21 cellular contexts compared by ENCODE assay signal in the genomic region with DNA sequence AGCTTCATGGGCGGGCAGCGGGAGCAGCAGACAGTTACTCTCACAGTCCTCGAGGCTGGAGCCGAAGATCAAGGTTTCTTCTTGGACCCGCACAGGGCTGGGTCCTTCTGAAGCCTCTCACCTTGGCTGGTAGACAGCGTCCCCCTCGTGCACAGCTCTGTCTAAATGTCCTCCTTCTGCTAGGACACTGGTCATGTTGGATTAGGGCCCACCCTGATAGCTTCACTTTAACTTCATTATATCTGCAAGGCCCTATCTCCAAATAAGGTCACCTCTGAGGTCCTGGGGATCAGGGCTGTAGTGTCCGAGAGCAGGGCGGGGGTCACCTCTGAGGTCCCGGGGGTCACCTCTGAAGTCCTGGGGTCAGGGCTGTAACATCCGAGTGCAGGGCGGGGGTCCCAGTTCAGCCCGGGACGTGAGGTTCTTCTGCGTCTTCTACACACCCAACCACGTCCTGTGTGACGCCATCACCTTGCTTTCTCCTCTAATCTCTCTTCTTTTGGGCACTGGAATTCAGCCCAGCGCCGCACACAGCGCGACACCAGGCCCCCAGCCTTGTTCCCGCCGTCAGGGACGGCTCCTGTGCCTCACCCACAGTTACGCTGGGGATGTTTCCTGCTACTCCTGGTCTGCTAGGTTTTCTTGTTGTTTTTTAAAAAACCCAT. TPM values are rescaled to one million over a fixed set of nuclear protein-coding genes. Genes with fewer than 3 reads are reported as not detected.
DNase-seq lines count a peak whose midpoint lies in the region; ATAC-seq and TF ChIP-seq lines count a peak whose summit lies in the region.
"Had no signal": no experiment of that assay in that cellular context is flagged by ENCODE, and none has a peak within 500 bp of the region (broad histone marks: within the 10 kb centered on the region; RNA-seq: fewer than 3 reads in every experiment).

No MANE protein-coding gene starts in this region.

- no peak for TF ChIP-seq CTCF in parathyroid adenoma (IDR thresholded peaks at IDR 0.05)

- ATAC-seq in activated CD8-positive, alpha-beta memory T cell treated with anti-CD3 and anti-CD28 coated beads, Interleukin-2, amount 10 ng/mL, durations not matched to agents 7 days and 5 days = no peak
- no peak for ATAC-seq in HG02678 (IDR thresholded peaks at IDR 0.05; ENCODE audit: unreplicated experiment)
- ATAC-seq: HepG2 had no signal

- peaks cover 0 to 19% (median 0%) of the 10 kb centered on the region in 11 experiments; a peak in 7 of 22 replicates for H3K36me3 ChIP-seq in BLaER1 treated with 17β-estradiol and CSF1 and Interleukin-3, amounts not matched to agents 10 nM and 100 nM
- H3K36me3 ChIP-seq in parathyroid adenoma (ENCODE audit: control insufficient read depth, insufficient read depth, low read length) = no peaks in the 10 kb centered on the region
- H3K36me3 ChIP-seq: BE2C had no signal

- peak; percentile 41 for DNase-seq in activated CD8-positive, alpha-beta memory T cell treated with anti-CD3 and anti-CD28 coated beads, Interleukin-2, amount 10 ng/mL, durations not matched to agents 7 days and 5 days
- DNase-seq in islet precursor cell = peak; percentile 30
- DNase-seq in NCI-H69 (lab: John Stamatoyannopoulos, UW) = no peak
- no peak for DNase-seq in LoVo (ENCODE audit: low spot score)
- DNase-seq: BE2C; CD4-positive, alpha-beta T cell; COR-L47; DMS79; KBM-7; NCI-H1105; NCI-H146; NCI-H2029; NCI-H2227 treated with DMSO at 0.1 percent for 48 hours; NCI-H510A; NCI-H748 treated with DMSO at 0.1 percent for 48 hours; SHP77 treated with DMSO at 0.1 percent for 48 hours had no signal

- H3K4me3 Mint-ChIP-seq in activated CD8-positive, alpha-beta memory T cell treated with anti-CD3 and anti-CD28 coated beads, Interleukin-2, amount 10 ng/mL, durations not matched to agents 7 days and 5 days = no peak overlapping the region
- H3K4me3 Mint-ChIP-seq: CD4-positive, alpha-beta T cell had no signal

- H3K9me3 ChIP-seq in BLaER1 treated with 17β-estradiol and CSF1 and Interleukin-3, amounts not matched to agents 10 nM and 100 nM (replicated peaks in 1 of 11) = peaks cover 0 to 9% (median under 1%) of the 10 kb centered on the region in 11 experiments; a peak in 11 of 22 replicates
- no peaks in the 10 kb centered on the region for H3K9me3 ChIP-seq in parathyroid adenoma (ENCODE audit: control insufficient read depth, low read length)
- H3K9me3 ChIP-seq: BE2C had no signal

- no peak overlapping the region for H3K27ac Mint-ChIP-seq in activated CD8-positive, alpha-beta memory T cell treated with anti-CD3 and anti-CD28 coated beads, Interleukin-2, amount 10 ng/mL, durations not matched to agents 7 days and 5 days
- H3K27ac Mint-ChIP-seq: CD4-positive, alpha-beta T cell had no signal

- peaks cover 7 to 66% (median 30%) of the 10 kb centered on the region in 10 experiments for H3K4me1 ChIP-seq in BLaER1 treated with 17β-estradiol and CSF1 and Interleukin-3, amounts not matched to agents 10 nM and 100 nM
- H3K4me1 ChIP-seq in parathyroid adenoma = no peaks in the 10 kb centered on the region
- H3K4me1 ChIP-seq: BE2C had no signal

- H2AFZ ChIP-seq in parathyroid adenoma = peak overlapping the region; percentile 58

- H3K9me3 Mint-ChIP-seq in activated CD8-positive, alpha-beta memory T cell treated with anti-CD3 and anti-CD28 coated beads, Interleukin-2, amount 10 ng/mL, durations not matched to agents 7 days and 5 days (ENCODE audit: low read depth) = no peaks in the 10 kb centered on the region
- H3K9me3 Mint-ChIP-seq: CD4-positive, alpha-beta T cell had no signal

- peak overlapping the region in 1 of 11 experiments; percentile 29; a peak in 2 of 22 replicates for H3K9ac ChIP-seq in BLaER1 treated with 17β-estradiol and CSF1 and Interleukin-3, amounts not matched to agents 10 nM and 100 nM
- no peak overlapping the region for H3K9ac ChIP-seq in parathyroid adenoma

- H3K79me2 ChIP-seq in parathyroid adenoma = no peaks in the 10 kb centered on the region

- H3K27me3 Mint-ChIP-seq in activated CD8-positive, alpha-beta memory T cell treated with anti-CD3 and anti-CD28 coated beads, Interleukin-2, amount 10 ng/mL, durations not matched to agents 7 days and 5 days = peaks cover under 1% of the 10 kb centered on the region
- H3K27me3 Mint-ChIP-seq: CD4-positive, alpha-beta T cell had no signal

- peak overlapping the region in 6 of 11 experiments; percentile 7 to 51 (median 22); a peak in 10 of 22 replicates for H3K27ac ChIP-seq in BLaER1 treated with 17β-estradiol and CSF1 and Interleukin-3, amounts not matched to agents 10 nM and 100 nM
- peak overlapping the region; percentile 15 for H3K27ac ChIP-seq in parathyroid adenoma
- H3K27ac ChIP-seq: RWPE1 had no signal

- H3K27me3 ChIP-seq in BLaER1 treated with 17β-estradiol and CSF1 and Interleukin-3, amounts not matched to agents 10 nM and 100 nM = no peaks in the 10 kb centered on the region
- no peaks in the 10 kb centered on the region for H3K27me3 ChIP-seq in parathyroid adenoma (ENCODE audit: control insufficient read depth, insufficient read depth, low read length)
- H3K27me3 ChIP-seq: BE2C had no signal

- no peaks in the 10 kb centered on the region for H4K20me1 ChIP-seq in BLaER1 treated with 17β-estradiol and CSF1 and Interleukin-3, amounts not matched to agents 10 nM and 100 nM

- H3K4me1 Mint-ChIP-seq in activated CD8-positive, alpha-beta memory T cell treated with anti-CD3 and anti-CD28 coated beads, Interleukin-2, amount 10 ng/mL, durations not matched to agents 7 days and 5 days = peaks cover 19% of the 10 kb centered on the region

- H3K36me3 Mint-ChIP-seq in activated CD8-positive, alpha-beta memory T cell treated with anti-CD3 and anti-CD28 coated beads, Interleukin-2, amount 10 ng/mL, durations not matched to agents 7 days and 5 days = no peaks in the 10 kb centered on the region

- H3K4me2 ChIP-seq in BLaER1 treated with 17β-estradiol and CSF1 and Interleukin-3, amounts not matched to agents 10 nM and 100 nM = peak overlapping the region in 7 of 11 experiments; percentile 13 to 66 (median 34); a peak in 9 of 22 replicates
- H3K4me2 ChIP-seq in parathyroid adenoma (ENCODE audit: low read length) = peak overlapping the region; percentile 8

- no peak overlapping the region for H3K4me3 ChIP-seq in BLaER1 treated with 17β-estradiol and CSF1 and Interleukin-3, amounts not matched to agents 10 nM and 100 nM
- no peak overlapping the region for H3K4me3 ChIP-seq in parathyroid adenoma (ENCODE audit: low read depth, low read length)

- CTCF ChIA-PET in activated CD8-positive, alpha-beta memory T cell treated with anti-CD3 and anti-CD28 coated beads, Interleukin-2, amount 10 ng/mL, durations not matched to agents 7 days and 5 days (lab: Charles Lee) = interaction anchor here (2.2 kb wide), 1 partner anchor 33 kb away, joined by 10 read pairs; a partner anchor contains a TSS

RNA-seq across cellular contexts. Expression of a gene that starts 34.1 kb away (rescaled TPM):
- total RNA-seq in activated CD8-positive, alpha-beta memory T cell treated with anti-CD3 and anti-CD28 coated beads, Interleukin-2, amount 10 ng/mL, durations not matched to agents 7 days and 5 days = 10 to 100 TPM; 33.3 to 35.8 TPM

RNA-seq across cellular contexts. Expression of a gene that starts 46.2 kb away (rescaled TPM):
- under 1 TPM in 1 of 2 experiments, not detected in 1; 0.40 TPM for total RNA-seq in activated CD8-positive, alpha-beta memory T cell treated with anti-CD3 and anti-CD28 coated beads, Interleukin-2, amount 10 ng/mL, durations not matched to agents 7 days and 5 days

Comparison
In these comparisons a context has a peak if more than half of its experiments do, and no peak if none do; other contexts are left out.
1. DNase-seq: peak in activated CD8-positive, alpha-beta memory T cell treated with anti-CD3 and anti-CD28 coated beads, Interleukin-2, amount 10 ng/mL, durations not matched to agents 7 days and 5 days (single experiment) and islet precursor cell (single experiment); none in NCI-H69 (single experiment) and LoVo (single experiment).